Comparison of ENCODE assay signal across 21 cellular contexts in genomic region chr12:95484524-95484923, GRCh38.
DNase-seq lines count a peak whose midpoint lies in the region; ATAC-seq and FAIRE-seq lines count a peak whose summit lies in the region.
"Had no signal": no experiment of that assay in that cellular context is flagged by ENCODE, and none has a peak within 500 bp of the region (broad histone marks: within the 10 kb centered on the region; RNA-seq: fewer than 3 reads in every experiment).

No MANE protein-coding gene starts in this region.

- FAIRE-seq in endometrium (lab: Jason Lieb, UNC) = peak; percentile 99
- FAIRE-seq: astrocyte had no signal

- peaks cover 10% of the 10 kb centered on the region for H3K4me1 ChIP-seq in rectal smooth muscle tissue (ENCODE audit: control insufficient read depth, insufficient read depth, low read length)

- no peak overlapping the region for H3K9ac ChIP-seq in rectal smooth muscle tissue (ENCODE audit: low read length)

- H3K36me3 Mint-ChIP-seq in activated naive CD4-positive, alpha-beta T cell treated with anti-CD3 and anti-CD28 coated beads, Interleukin-2, amount 10 ng/mL, durations not matched to agents 7 days and 5 days = peaks cover 47% of the 10 kb centered on the region

- DNase-seq in activated naive CD4-positive, alpha-beta T cell treated with anti-CD3 and anti-CD28 coated beads, Interleukin-2, amount 10 ng/mL, durations not matched to agents 7 days and 5 days = no peak
- no peak for DNase-seq in activated naive CD4-positive, alpha-beta T cell treated with anti-CD3 and anti-CD28 coated beads, Interleukin-2, amount 50 U/mL, for 16 hours
- DNase-seq in NCI-H2196 treated with DMSO at 0.1 percent for 48 hours (lab: John Stamatoyannopoulos, UW; ENCODE audit: unreplicated experiment) = peak; percentile 43
- no peak for DNase-seq in central memory CD4-positive, alpha-beta T cell
- DNase-seq in stimulated activated naive CD8-positive, alpha-beta T cell treated with anti-CD3 and anti-CD28 coated beads, Interleukin-15, amount 100 ng/mL, for 72 hours = no peak
- DNase-seq: activated CD4-positive, alpha-beta T cell treated with anti-CD3 and anti-CD28 coated beads for 1 hour; activated gamma-delta T cell; cortex of kidney; head of caudate nucleus; left lung; mucosa of descending colon; NCI-H1930; NCI-H510A; RPMI8226; testis had no signal

- ATAC-seq in GM18861 (IDR thresholded peaks at IDR 0.05; ENCODE audit: unreplicated experiment) = no peak
- ATAC-seq in stimulated activated naive CD8-positive, alpha-beta T cell treated with anti-CD3 and anti-CD28 coated beads, Interleukin-15, amount 100 ng/mL, for 72 hours = no peak
- ATAC-seq: HCT116, left lung, mucosa of descending colon had no signal

- no peak overlapping the region for H3K4me3 ChIP-seq in rectal smooth muscle tissue (ENCODE audit: low read length)
- H3K4me3 ChIP-seq: left lung, mucosa of descending colon, testis had no signal

- H3K36me3 ChIP-seq in rectal smooth muscle tissue (ENCODE audit: control insufficient read depth, insufficient read depth, low read length) = peaks cover 8% of the 10 kb centered on the region

- H3K4me3 Mint-ChIP-seq in activated naive CD4-positive, alpha-beta T cell treated with anti-CD3 and anti-CD28 coated beads, Interleukin-2, amount 10 ng/mL, durations not matched to agents 7 days and 5 days = no peak overlapping the region
- H3K4me3 Mint-ChIP-seq in stimulated activated naive CD8-positive, alpha-beta T cell treated with anti-CD3 and anti-CD28 coated beads, Interleukin-15, amount 100 ng/mL, for 72 hours = no peak overlapping the region
- H3K4me3 Mint-ChIP-seq: neural crest cell had no signal

- no peaks in the 10 kb centered on the region for H3K27me3 Mint-ChIP-seq in activated naive CD4-positive, alpha-beta T cell treated with anti-CD3 and anti-CD28 coated beads, Interleukin-2, amount 10 ng/mL, durations not matched to agents 7 days and 5 days
- no peaks in the 10 kb centered on the region for H3K27me3 Mint-ChIP-seq in stimulated activated naive CD8-positive, alpha-beta T cell treated with anti-CD3 and anti-CD28 coated beads, Interleukin-15, amount 100 ng/mL, for 72 hours

- CTCF ChIA-PET in activated naive CD4-positive, alpha-beta T cell treated with anti-CD3 and anti-CD28 coated beads, Interleukin-2, amount 10 ng/mL, durations not matched to agents 7 days and 5 days (lab: Charles Lee) = no interaction called here

- H3K27ac ChIP-seq in rectal smooth muscle tissue (ENCODE audit: low read depth, low read length) = peak overlapping the region; percentile 19
- H3K27ac ChIP-seq: left lung, testis had no signal

- peaks cover 28% of the 10 kb centered on the region for H3K4me1 Mint-ChIP-seq in activated naive CD4-positive, alpha-beta T cell treated with anti-CD3 and anti-CD28 coated beads, Interleukin-2, amount 10 ng/mL, durations not matched to agents 7 days and 5 days
- peaks cover 18% of the 10 kb centered on the region for H3K4me1 Mint-ChIP-seq in stimulated activated naive CD8-positive, alpha-beta T cell treated with anti-CD3 and anti-CD28 coated beads, Interleukin-15, amount 100 ng/mL, for 72 hours

- no peaks in the 10 kb centered on the region for H3K9me3 Mint-ChIP-seq in activated naive CD4-positive, alpha-beta T cell treated with anti-CD3 and anti-CD28 coated beads, Interleukin-2, amount 10 ng/mL, durations not matched to agents 7 days and 5 days
- H3K9me3 Mint-ChIP-seq in stimulated activated naive CD8-positive, alpha-beta T cell treated with anti-CD3 and anti-CD28 coated beads, Interleukin-15, amount 100 ng/mL, for 72 hours = no peaks in the 10 kb centered on the region
- H3K9me3 Mint-ChIP-seq: neural crest cell had no signal

- no peaks in the 10 kb centered on the region for H3K27me3 ChIP-seq in rectal smooth muscle tissue (ENCODE audit: control insufficient read depth, insufficient read depth, low read length)
- H3K27me3 ChIP-seq: left lung, testis had no signal

- peak overlapping the region; percentile 55 for H3K27ac Mint-ChIP-seq in activated naive CD4-positive, alpha-beta T cell treated with anti-CD3 and anti-CD28 coated beads, Interleukin-2, amount 10 ng/mL, durations not matched to agents 7 days and 5 days
- peak overlapping the region in 1 of 2 donors; percentile 69 for H3K27ac Mint-ChIP-seq in stimulated activated naive CD8-positive, alpha-beta T cell treated with anti-CD3 and anti-CD28 coated beads, Interleukin-15, amount 100 ng/mL, for 72 hours
